ENCODE assay signal across 30 cellular contexts in genomic region chr1:167593860-167594259, GRCh38. TPM values are rescaled to one million over a fixed set of nuclear protein-coding genes. Genes with fewer than 3 reads are reported as not detected.
DNase-seq lines count a peak whose midpoint lies in the region; ATAC-seq, FAIRE-seq and TF ChIP-seq lines count a peak whose summit lies in the region.
"Had no signal": no experiment of that assay in that cellular context is flagged by ENCODE, and none has a peak within 500 bp of the region (broad histone marks: within the 10 kb centered on the region; RNA-seq: fewer than 3 reads in every experiment).

No MANE protein-coding gene starts in this region.

- H2AK5ac ChIP-seq in neuronal stem cell (ENCODE audit: low read depth, low read length): no peak overlapping the region

- ATAC-seq in K562 (peak; percentile 68), lower lobe of right lung (peak; percentile 43 to 52), upper lobe of right lung (peak; percentile 75)
- ATAC-seq: A549, GM12878 had no signal

- H3K18ac ChIP-seq in neuronal stem cell (ENCODE audit: low read length): no peak overlapping the region

- no peaks in the 10 kb centered on the region for H3K27me3 Mint-ChIP-seq in MCF 10A (ENCODE audit: insufficient read depth, unreplicated experiment)
- H3K27me3 Mint-ChIP-seq: B cell; CD8-positive, alpha-beta memory T cell had no signal

- no peak overlapping the region for H3K27ac Mint-ChIP-seq in MCF 10A (ENCODE audit: low read depth, unreplicated experiment)
- H3K27ac Mint-ChIP-seq: B cell; CD14-positive monocyte; CD4-positive, CD25-positive, alpha-beta regulatory T cell; CD8-positive, alpha-beta memory T cell had no signal

- no peaks in the 10 kb centered on the region for H4K20me1 ChIP-seq in mammary epithelial cell (ENCODE audit: insufficient read depth, low read length)
- no peaks in the 10 kb centered on the region for H4K20me1 ChIP-seq in K562 (replicated peaks; ENCODE audit: control insufficient read depth, insufficient read depth, low read length)
- H4K20me1 ChIP-seq: BLaER1 treated with 17β-estradiol and CSF1 and Interleukin-3, amounts not matched to agents 10 nM and 100 nM had no signal

- TF ChIP-seq CTCF in MCF 10A (IDR thresholded peaks at IDR 0.05; ENCODE audit: unreplicated experiment) (no peak), mammary epithelial cell (conservative IDR thresholded peaks at IDR 0.05 in 1 of 2, IDR thresholded peaks at IDR 0.05 in 1 of 2; ENCODE audit: extremely low read depth in 1 of 2, insufficient read depth in 1 of 2, low read depth in 1 of 2, low read length in 2 of 2) (no peak), K562 (IDR thresholded peaks at IDR 0.05 in 2 of 3, conservative IDR thresholded peaks at IDR 0.05 in 1 of 3; ENCODE audit: insufficient read depth in 2 of 3, low read depth in 1 of 3, low read length in 3 of 3) (no peak), lower lobe of right lung (IDR thresholded peaks at IDR 0.05) (no peak), upper lobe of right lung (IDR thresholded peaks at IDR 0.05) (no peak)

- dilution Hi-C loops in mammary epithelial cell (cut with HindIII; ENCODE audit: low sequenced_read_pairs): no loop called here

- DNase-seq in MCF 10A (ENCODE audit: unreplicated experiment): peak; percentile 42
- DNase-seq in mammary epithelial cell: no peak
- no peak for DNase-seq in K562 (ENCODE audit: extremely low read depth in 1 of 4, low spot score in 3 of 4)
- DNase-seq in lower lobe of right lung: no peak
- DNase-seq in upper lobe of right lung: no peak
- DNase-seq in middle frontal gyrus (ENCODE audit: extremely low spot score, low spot score): no peak
- DNase-seq in neuronal stem cell (ENCODE audit: low spot score): no peak
- no peak for DNase-seq in mucosa of gallbladder (ENCODE audit: low spot score)
- DNase-seq: AML-193; CD4-positive, alpha-beta memory T cell; CD8-positive, alpha-beta memory T cell; COR-L47; DMS 273 treated with DMSO at 0.1 percent for 48 hours; DMS153; DMS53; DMS79; DND-41; EL; GDM1 had no signal

- no peak overlapping the region for H3K4ac ChIP-seq in neuronal stem cell (ENCODE audit: low read length)

- H3K23ac ChIP-seq in neuronal stem cell (ENCODE audit: low read depth, low read length, poor library complexity): no peak overlapping the region

- H2BK12ac ChIP-seq in neuronal stem cell (ENCODE audit: low read length): no peak overlapping the region

- H3K27ac ChIP-seq in mammary epithelial cell (ENCODE audit: insufficient read depth, low read depth, low read length) (no peak overlapping the region), K562 (ENCODE audit: extremely low read depth, low read depth, low read length) (no peak overlapping the region), lower lobe of right lung (no peak overlapping the region), upper lobe of right lung (no peak overlapping the region), neuronal stem cell (replicated peaks; ENCODE audit: low read length) (no peak overlapping the region)
- H3K27ac ChIP-seq: 22Rv1; A549; BLaER1 treated with 17β-estradiol and CSF1 and Interleukin-3, amounts not matched to agents 10 nM and 100 nM had no signal

- H3K9ac ChIP-seq in mammary epithelial cell (ENCODE audit: insufficient read depth, low read length) (no peak overlapping the region), K562 (ENCODE audit: insufficient read depth in 1 of 2, low read depth in 2 of 2, low read length in 2 of 2) (peak overlapping the region in 1 of 2 experiments; percentile 40; a peak in 1 of 4 replicates), neuronal stem cell (ENCODE audit: low read depth, low read length, poor library complexity) (no peak overlapping the region)
- H3K9ac ChIP-seq: BLaER1 treated with 17β-estradiol and CSF1 and Interleukin-3, amounts not matched to agents 10 nM and 100 nM had no signal

- H3K4me3 Mint-ChIP-seq in MCF 10A (ENCODE audit: unreplicated experiment): no peak overlapping the region
- H3K4me3 Mint-ChIP-seq: B cell; CD14-positive monocyte; CD4-positive, alpha-beta memory T cell; CD4-positive, CD25-positive, alpha-beta regulatory T cell; CD8-positive, alpha-beta memory T cell had no signal

- TF ChIP-seq RAD21 in K562 (CRISPR knock-in tag; conservative IDR thresholded peaks at IDR 0.05 in 1 of 2, IDR thresholded peaks at IDR 0.05 in 1 of 2): no peak

- no peak overlapping the region for H4K8ac ChIP-seq in neuronal stem cell (ENCODE audit: low read depth, low read length)

- in situ Hi-C loops in mammary epithelial cell (cut with MboI; ENCODE audit: low sequenced_read_pairs in 2 of 2): no loop called here
- in situ Hi-C loops in K562 (cut with MboI): no loop called here

- H3K79me2 ChIP-seq in mammary epithelial cell (ENCODE audit: insufficient read depth, low read length) (no peaks in the 10 kb centered on the region), K562 (ENCODE audit: control insufficient read depth, insufficient read depth, low read length) (no peaks in the 10 kb centered on the region)

- POLR2A ChIA-PET in MCF 10A (lab: Yijun Ruan, JAX): interaction anchor here (2.2 kb wide), 1 partner anchor 21 kb away, joined by 9 read pairs; no protein-coding TSS in a partner anchor
- POLR2A ChIA-PET in K562 (lab: Yijun Ruan, JAX): interaction anchor here (0.7 to 1.6 kb wide), 6 partner anchors 9 to 125 kb away, joined by 3 to 6 read pairs (median 3); no protein-coding TSS in a partner anchor

- intact Hi-C loops in MCF 10A (cut with micrococcal nuclease) (no loop called here), mammary epithelial cell (cut with micrococcal nuclease) (no loop called here), K562 (cut with micrococcal nuclease) (no loop called here), lower lobe of right lung (cut with DNase I) (no loop called here), upper lobe of right lung (cut with DNase I) (no loop called here)

- H3K4me1 Mint-ChIP-seq in MCF 10A (ENCODE audit: insufficient read depth, unreplicated experiment): peaks cover 9% of the 10 kb centered on the region
- H3K4me1 Mint-ChIP-seq: CD4-positive, CD25-positive, alpha-beta regulatory T cell had no signal

- CTCF ChIA-PET in MCF 10A (lab: Yijun Ruan, JAX): interaction anchor here (0.6 to 6.8 kb wide), 11 partner anchors 15 to 281 kb away, joined by 3 to 87 read pairs (median 4); partner anchors contain the start of gene CREG1
- CTCF ChIA-PET in mammary epithelial cell (lab: Charles Lee; ENCODE audit: low non-redundant PET): no interaction called here
- CTCF ChIA-PET in K562 (lab: Yijun Ruan, JAX; ENCODE audit: low intra/inter-chr PET ratio): no interaction called here

- no peak overlapping the region for H2BK120ac ChIP-seq in neuronal stem cell (ENCODE audit: low read depth, low read length)

- no peak for TF ChIP-seq EP300 in K562 (IDR thresholded peaks at IDR 0.05; ENCODE audit: low read length)

- no peak overlapping the region for H4K91ac ChIP-seq in neuronal stem cell (ENCODE audit: low read depth, low read length, poor library complexity)

- H3K4me2 ChIP-seq in mammary epithelial cell (ENCODE audit: insufficient read depth, low read depth, low read length): no peak overlapping the region
- H3K4me2 ChIP-seq in K562 (ENCODE audit: insufficient read depth, low read length): no peak overlapping the region
- no peak overlapping the region for H3K4me2 ChIP-seq in neuronal stem cell (ENCODE audit: insufficient read depth, low read length, poor library complexity, severe bottlenecking)
- H3K4me2 ChIP-seq: A549; BLaER1 treated with 17β-estradiol and CSF1 and Interleukin-3, amounts not matched to agents 10 nM and 100 nM had no signal

- H2BK5ac ChIP-seq in neuronal stem cell (ENCODE audit: low read length): no peak overlapping the region

- no peaks in the 10 kb centered on the region for H3K79me1 ChIP-seq in neuronal stem cell (ENCODE audit: low read depth, low read length)

- H3K36me3 ChIP-seq in mammary epithelial cell (ENCODE audit: insufficient read depth, low read length) (no peaks in the 10 kb centered on the region), K562 (ENCODE audit: control insufficient read depth, insufficient read depth, low read length) (no peaks in the 10 kb centered on the region), lower lobe of right lung (no peaks in the 10 kb centered on the region), upper lobe of right lung (no peaks in the 10 kb centered on the region), neuronal stem cell (replicated peaks in 1 of 2; ENCODE audit: control insufficient read depth in 2 of 2, insufficient read depth in 2 of 2, low read length in 2 of 2) (no peaks in the 10 kb centered on the region)
- H3K36me3 ChIP-seq: BLaER1 treated with 17β-estradiol and CSF1 and Interleukin-3, amounts not matched to agents 10 nM and 100 nM had no signal

- H3K36me3 Mint-ChIP-seq in MCF 10A (ENCODE audit: insufficient read depth, unreplicated experiment): peaks cover 3% of the 10 kb centered on the region
- H3K36me3 Mint-ChIP-seq: CD14-positive monocyte; CD4-positive, alpha-beta memory T cell; CD4-positive, CD25-positive, alpha-beta regulatory T cell; CD8-positive, alpha-beta memory T cell had no signal

- H3K9me3 Mint-ChIP-seq in MCF 10A (ENCODE audit: unreplicated experiment): no peaks in the 10 kb centered on the region
- H3K9me3 Mint-ChIP-seq: CD4-positive, CD25-positive, alpha-beta regulatory T cell; CD8-positive, alpha-beta memory T cell had no signal

- BruUV-seq in MCF 10A (replicated peaks; lab: Mats Ljungman, UMichigan): no TSS peak
- no TSS peak for BruUV-seq in mammary epithelial cell (replicated peaks; lab: Mats Ljungman, UMichigan)
- BruUV-seq in K562 (replicated peaks; lab: Mats Ljungman, UMichigan): no TSS peak

- H2AFZ ChIP-seq in mammary epithelial cell (ENCODE audit: low read depth, low read length): no peak overlapping the region
- H2AFZ ChIP-seq in K562 (ENCODE audit: low read depth, low read length): peak overlapping the region; percentile 58
- H2AFZ ChIP-seq in neuronal stem cell (ENCODE audit: low read length): no peak overlapping the region

- H3K9me1 ChIP-seq in K562 (ENCODE audit: control insufficient read depth, insufficient read depth, low read length): no peaks in the 10 kb centered on the region

- TF ChIP-seq POLR2A in K562 (conservative IDR thresholded peaks at IDR 0.05): no peak

- FAIRE-seq in K562 (lab: Jason Lieb, UNC): no peak
- FAIRE-seq: A549, GM12878, GM12892, GM18507 had no signal

- WGBS in mammary epithelial cell (ENCODE audit: low coverage, missing lambda C conversion rate): 89% methylated on average over 5 of the region's 5 CpGs
- 39% methylated on average over 5 of the region's 5 CpGs for WGBS in K562 (ENCODE audit: insufficient coverage, low coverage, missing lambda C conversion rate)
- WGBS in neuronal stem cell (ENCODE audit: extremely low coverage in 2 of 2, insufficient read length in 2 of 2, insufficient replicate concordance in 1 of 2), 2 donors: no CpG with 5 or more reads among the region's 5 CpGs

- H2BK15ac ChIP-seq in neuronal stem cell (ENCODE audit: low read length): no peak overlapping the region

- H3K14ac ChIP-seq in neuronal stem cell (ENCODE audit: low read length): no peak overlapping the region

- no peaks in the 10 kb centered on the region for H3K9me3 ChIP-seq in mammary epithelial cell (replicated peaks; ENCODE audit: insufficient read depth, low read length)
- peaks cover 3% of the 10 kb centered on the region; the same call in 1 of the 2 replicates for H3K9me3 ChIP-seq in K562 (replicated peaks; ENCODE audit: control insufficient read depth, insufficient read depth, low read depth, low read length)
- H3K9me3 ChIP-seq in lower lobe of right lung: no peaks in the 10 kb centered on the region
- no peaks in the 10 kb centered on the region for H3K9me3 ChIP-seq in upper lobe of right lung
- H3K9me3 ChIP-seq in neuronal stem cell (replicated peaks in 1 of 2; ENCODE audit: control insufficient read depth in 2 of 2, insufficient read depth in 1 of 2, low read depth in 1 of 2, low read length in 2 of 2): peaks cover 0 to 2% of the 10 kb centered on the region in 2 donors
- H3K9me3 ChIP-seq: A549 had no signal

- no peak overlapping the region for H3K4me3 ChIP-seq in mammary epithelial cell (replicated peaks in 1 of 3; ENCODE audit: insufficient read depth in 1 of 3, low read depth in 2 of 3, low read length in 3 of 3)
- no peak overlapping the region for H3K4me3 ChIP-seq in K562
- H3K4me3 ChIP-seq in lower lobe of right lung: no peak overlapping the region
- H3K4me3 ChIP-seq in upper lobe of right lung: no peak overlapping the region
- no peak overlapping the region for H3K4me3 ChIP-seq in neuronal stem cell (ENCODE audit: low read length in 2 of 2)
- H3K4me3 ChIP-seq: A549; BLaER1 treated with 17β-estradiol and CSF1 and Interleukin-3, amounts not matched to agents 10 nM and 100 nM; GM12878 had no signal

- no peaks in the 10 kb centered on the region for H3K4me1 ChIP-seq in mammary epithelial cell (ENCODE audit: insufficient read depth, low read length)
- peaks cover 0 to 2% of the 10 kb centered on the region in 2 experiments; a peak in 2 of 5 replicates for H3K4me1 ChIP-seq in K562 (replicated peaks in 1 of 2; ENCODE audit: control insufficient read depth in 2 of 2, insufficient read depth in 2 of 2, low read length in 2 of 2)
- H3K4me1 ChIP-seq in lower lobe of right lung: no peaks in the 10 kb centered on the region
- no peaks in the 10 kb centered on the region for H3K4me1 ChIP-seq in upper lobe of right lung
- H3K4me1 ChIP-seq in neuronal stem cell (ENCODE audit: control insufficient read depth in 2 of 2, insufficient read depth in 1 of 2, low read depth in 1 of 2, low read length in 2 of 2): no peaks in the 10 kb centered on the region
- H3K4me1 ChIP-seq: A549 had no signal

- no peaks in the 10 kb centered on the region for H3K27me3 ChIP-seq in mammary epithelial cell (ENCODE audit: insufficient read depth, low read length)
- no peaks in the 10 kb centered on the region for H3K27me3 ChIP-seq in K562 (ENCODE audit: control insufficient read depth in 2 of 2, insufficient read depth in 2 of 2, low read length in 2 of 2)
- no peaks in the 10 kb centered on the region for H3K27me3 ChIP-seq in lower lobe of right lung (ENCODE audit: low read depth)
- no peaks in the 10 kb centered on the region for H3K27me3 ChIP-seq in upper lobe of right lung
- H3K27me3 ChIP-seq in neuronal stem cell (ENCODE audit: control insufficient read depth in 3 of 3, insufficient read depth in 3 of 3, low read depth in 1 of 3, low read length in 3 of 3): peaks cover 0 to 5% (median 0%) of the 10 kb centered on the region in 3 experiments
- H3K27me3 ChIP-seq: BLaER1 treated with 17β-estradiol and CSF1 and Interleukin-3, amounts not matched to agents 10 nM and 100 nM had no signal

RNA-seq across cellular contexts. Expression of gene RCSD1, which starts 36.2 kb away (rescaled TPM):
- total RNA-seq in MCF 10A (2022) (0.16 and 0.27 TPM in 2 replicates), mammary epithelial cell (1 to 10 TPM in 1 of 2 donors, under 1 TPM in 1; 0.82 to 4.0 TPM), K562 (2014; rRNA removed) (45.3 and 48.0 TPM in 2 replicates), K562 (2014; rRNA removed; fragmentation: Illumina TruSeq; extraction: Trizol) (41.6 and 42.3 TPM in 2 replicates), K562 (2015; rRNA removed; fragmentation: Illumina TruSeq; extraction: Trizol) (37.3 and 39.4 TPM in 2 replicates), K562 (2021) (41.5 and 50.9 TPM in 2 replicates), lower lobe of right lung (20.7 TPM), upper lobe of right lung (14.8 TPM), mucosa of gallbladder (18.4 TPM)
- polyA plus RNA-seq in mammary epithelial cell (3.1 TPM), K562 (2011; rRNA removed) (64.5 and 69.8 TPM in 2 replicates), K562 (2014; fragmentation: Illumina TruSeq; extraction: Trizol) (48.3 and 50.5 TPM in 2 replicates), K562 (2014; fragmentation: Nextera tagmentation; extraction: Ambion mirVana) (1 to 10 TPM; 7.8 to 9.1 TPM), K562 (2014; rRNA removed) (53.2 and 54.5 TPM in 2 replicates)
- polyA minus RNA-seq in mammary epithelial cell: not detected
- 51.0 and 78.1 TPM in 2 replicates for total RNA-seq in K562 (2011; cell fraction: chromatin; rRNA removed; ENCODE audit: low replicate concordance)
- 34.9 and 38.6 TPM in 2 replicates for total RNA-seq in K562 (2011; cell fraction: nucleolus; rRNA removed)
- 48.1 and 85.4 TPM in 2 replicates for total RNA-seq in K562 (2011; cell fraction: nucleoplasm; rRNA removed)
- polyA plus RNA-seq in K562 (2011; cell fraction: cytosol; rRNA removed): 45.8 and 49.9 TPM in 2 replicates
- polyA plus RNA-seq in K562 (2011; cell fraction: nucleus; rRNA removed): 27.5 and 28.0 TPM in 2 replicates
- 41.5 and 91.2 TPM in 2 replicates for polyA plus RNA-seq in K562 (2012)
- polyA minus RNA-seq in K562 (2011; rRNA and poly(A)+ RNA removed): 59.8 and 70.7 TPM in 2 replicates
- 34.8 and 46.1 TPM in 2 replicates for polyA minus RNA-seq in K562 (2011; cell fraction: cytosol; rRNA and poly(A)+ RNA removed)
- 19.0 and 26.1 TPM in 2 replicates for polyA minus RNA-seq in K562 (2011; cell fraction: nucleus; rRNA and poly(A)+ RNA removed)
- 0.22 TPM for polyA plus RNA-seq in neuronal stem cell (2013, experiment 1 of 2)
- 0.15 TPM for polyA plus RNA-seq in neuronal stem cell (2013, experiment 2 of 2)
- total RNA-seq: G401 had no signal
- polyA plus RNA-seq: A549, BJ had no signal

RNA-seq across cellular contexts. Expression of gene CREG1, which starts 40.3 kb away (rescaled TPM):
- total RNA-seq in MCF 10A (2022) (136 and 154 TPM in 2 replicates), mammary epithelial cell (100 to 1,000 TPM; 105 to 242 TPM), K562 (2014; rRNA removed) (115 and 139 TPM in 2 replicates), K562 (2014; rRNA removed; fragmentation: Illumina TruSeq; extraction: Trizol) (161 and 179 TPM in 2 replicates), K562 (2015; rRNA removed; fragmentation: Illumina TruSeq; extraction: Trizol) (164 and 178 TPM in 2 replicates), K562 (2021) (150 and 154 TPM in 2 replicates), lower lobe of right lung (161 TPM), upper lobe of right lung (171 TPM), mucosa of gallbladder (157 TPM)
- polyA plus RNA-seq in mammary epithelial cell (179 TPM), K562 (2011; rRNA removed) (272 TPM in 2 replicates), K562 (2014; fragmentation: Illumina TruSeq; extraction: Trizol) (163 and 197 TPM in 2 replicates), K562 (2014; fragmentation: Nextera tagmentation; extraction: Ambion mirVana) (10 to 100 TPM; 45.7 to 58.2 TPM), K562 (2014; rRNA removed) (176 and 186 TPM in 2 replicates)
- polyA minus RNA-seq in mammary epithelial cell: 66.8 TPM
- 70.1 and 115 TPM in 2 replicates for total RNA-seq in K562 (2011; cell fraction: chromatin; rRNA removed; ENCODE audit: low replicate concordance)
- 141 and 156 TPM in 2 replicates for total RNA-seq in K562 (2011; cell fraction: nucleolus; rRNA removed)
- 172 and 258 TPM in 2 replicates for total RNA-seq in K562 (2011; cell fraction: nucleoplasm; rRNA removed)
- 152 and 184 TPM in 2 replicates for polyA plus RNA-seq in K562 (2011; cell fraction: cytosol; rRNA removed)
- polyA plus RNA-seq in K562 (2011; cell fraction: nucleus; rRNA removed): 41.7 and 74.9 TPM in 2 replicates
- polyA plus RNA-seq in K562 (2012): 137 and 336 TPM in 2 replicates
- 101 and 126 TPM in 2 replicates for polyA minus RNA-seq in K562 (2011; rRNA and poly(A)+ RNA removed)
- polyA minus RNA-seq in K562 (2011; cell fraction: cytosol; rRNA and poly(A)+ RNA removed): 59.4 and 78.2 TPM in 2 replicates
- polyA minus RNA-seq in K562 (2011; cell fraction: nucleus; rRNA and poly(A)+ RNA removed): 17.5 and 30.3 TPM in 2 replicates
- polyA plus RNA-seq in neuronal stem cell (2013, experiment 1 of 2): 32.6 TPM
- polyA plus RNA-seq in neuronal stem cell (2013, experiment 2 of 2): 33.4 TPM
